ENCODE assay signal across 27 cellular contexts in genomic region chr13:37319041-37319443, GRCh38.
DNase-seq lines count a peak whose midpoint lies in the region; ATAC-seq, FAIRE-seq and TF ChIP-seq lines count a peak whose summit lies in the region.
"Had no signal": no experiment of that assay in that cellular context is flagged by ENCODE, and none has a peak within 500 bp of the region (broad histone marks: within the 10 kb centered on the region; RNA-seq: fewer than 3 reads in every experiment).

No MANE protein-coding gene starts in this region.

- peaks cover 1% of the 10 kb centered on the region for H3K4me1 Mint-ChIP-seq in astrocyte (ENCODE audit: low read depth, unreplicated experiment)

- H3K4ac ChIP-seq in mesenchymal stem cell (ENCODE audit: low read depth in 1 of 2, low read length in 2 of 2), result no peak overlapping the region

- TF ChIP-seq CTCF in SK-N-SH (IDR thresholded peaks at IDR 0.05), result no peak
- TF ChIP-seq CTCF in HFF-Myc (IDR thresholded peaks at IDR 0.05; ENCODE audit: low read depth, low read length, missing control alignments), result no peak
- no peak for TF ChIP-seq CTCF in astrocyte (IDR thresholded peaks at IDR 0.05; ENCODE audit: insufficient read depth, low read depth, low read length)
- no peak for TF ChIP-seq CTCF in transverse colon (IDR thresholded peaks at IDR 0.05)

- H4K20me1 ChIP-seq in SK-N-SH (ENCODE audit: insufficient read depth), result no peaks in the 10 kb centered on the region
- H4K20me1 ChIP-seq in astrocyte (ENCODE audit: insufficient read depth, low read length), result no peaks in the 10 kb centered on the region

- no peak for TF ChIP-seq EP300 in SK-N-SH (IDR thresholded peaks at IDR 0.05; ENCODE audit: borderline replicate concordance in 1 of 2, low read depth in 1 of 2, low read length in 1 of 2)
- no peak for TF ChIP-seq EP300 in transverse colon (IDR thresholded peaks at IDR 0.05; ENCODE audit: low read depth)

- H3K9me3 ChIP-seq in SK-N-SH (no peaks in the 10 kb centered on the region; the same call in 1 of the 2 replicates), astrocyte (ENCODE audit: insufficient read depth, low read depth, low read length) (peaks cover 8% of the 10 kb centered on the region), mesenchymal stem cell (ENCODE audit: control insufficient read depth, low read length) (peaks cover 25% of the 10 kb centered on the region), transverse colon (no peaks in the 10 kb centered on the region)

- H4K91ac ChIP-seq in mesenchymal stem cell (ENCODE audit: low read length), result no peak overlapping the region

- no peak overlapping the region for H2BK15ac ChIP-seq in mesenchymal stem cell (ENCODE audit: low read depth, poor library complexity, severe bottlenecking)

- H2BK120ac ChIP-seq in mesenchymal stem cell (ENCODE audit: low read depth, low read length), result no peak overlapping the region

- H3K9me2 ChIP-seq in SK-N-SH, result no peaks in the 10 kb centered on the region

- intact Hi-C loops in transverse colon (cut with DNase I; ENCODE audit: low total_unique reads), result no loop called here

- H4K8ac ChIP-seq in mesenchymal stem cell (ENCODE audit: low read length), result no peak overlapping the region

- TF ChIP-seq POLR2A in transverse colon (IDR thresholded peaks at IDR 0.05), result no peak

- no peak overlapping the region for H3K27ac ChIP-seq in SK-N-SH (ENCODE audit: low read depth in 2 of 2, low read length in 1 of 2)
- no peak overlapping the region for H3K27ac ChIP-seq in astrocyte (ENCODE audit: low read depth, low read length)
- H3K27ac ChIP-seq in mesenchymal stem cell (ENCODE audit: low read length, poor library complexity, severe bottlenecking), result no peak overlapping the region
- H3K27ac ChIP-seq in transverse colon, result no peak overlapping the region
- H3K27ac ChIP-seq: 22Rv1, C4-2B, GM23248, HL-60, Peyer's patch had no signal

- H3K9ac ChIP-seq in SK-N-SH (no peak overlapping the region), astrocyte (ENCODE audit: low read length) (no peak overlapping the region), mesenchymal stem cell (ENCODE audit: low read length) (no peak overlapping the region)
- H3K9ac ChIP-seq: GM23248 had no signal

- no peaks in the 10 kb centered on the region for H3K27me3 Mint-ChIP-seq in astrocyte (ENCODE audit: low read depth, unreplicated experiment)

- peaks cover 0 to 4% of the 10 kb centered on the region in 2 experiments for H3K36me3 ChIP-seq in SK-N-SH (replicated peaks in 1 of 2; ENCODE audit: control insufficient read depth in 1 of 2, insufficient read depth in 2 of 2, low read length in 1 of 2)
- no peaks in the 10 kb centered on the region for H3K36me3 ChIP-seq in astrocyte (ENCODE audit: insufficient read depth, low read length)
- no peaks in the 10 kb centered on the region for H3K36me3 ChIP-seq in mesenchymal stem cell (ENCODE audit: control insufficient read depth in 1 of 2, insufficient read depth in 2 of 2, low read depth in 1 of 2, low read length in 2 of 2)
- no peaks in the 10 kb centered on the region for H3K36me3 ChIP-seq in transverse colon
- H3K36me3 ChIP-seq: Peyer's patch had no signal

- no peak overlapping the region for H3K27ac Mint-ChIP-seq in astrocyte (ENCODE audit: unreplicated experiment)

- CTCF ChIA-PET in SK-N-SH (lab: Yijun Ruan, JAX), result no interaction called here

- H3K9me3 Mint-ChIP-seq in astrocyte (ENCODE audit: unreplicated experiment), result no peaks in the 10 kb centered on the region

- no peak for TF ChIP-seq RAD21 in SK-N-SH (IDR thresholded peaks at IDR 0.05; ENCODE audit: low read length)

- no peaks in the 10 kb centered on the region for H3K36me3 Mint-ChIP-seq in astrocyte (ENCODE audit: low read depth, unreplicated experiment)

- peaks cover 7% of the 10 kb centered on the region for H3F3A ChIP-seq in SK-N-SH (replicated peaks; ENCODE audit: insufficient read depth)

- H2AK5ac ChIP-seq in mesenchymal stem cell (ENCODE audit: low read length, severe bottlenecking), result no peak overlapping the region

- H3K4me2 ChIP-seq in SK-N-SH (no peak overlapping the region), astrocyte (ENCODE audit: low read length) (no peak overlapping the region), mesenchymal stem cell (ENCODE audit: low read length, poor library complexity, severe bottlenecking) (no peak overlapping the region)

- no peaks in the 10 kb centered on the region for H3K79me2 ChIP-seq in SK-N-SH (ENCODE audit: insufficient read depth)
- H3K79me2 ChIP-seq in astrocyte (ENCODE audit: insufficient read depth, low read length), result no peaks in the 10 kb centered on the region

- no peak overlapping the region for H3K4me3 ChIP-seq in SK-N-SH (ENCODE audit: low read depth in 2 of 2, low read length in 1 of 2)
- H3K4me3 ChIP-seq in HFF-Myc (replicated peaks; ENCODE audit: low read depth, low read length), result no peak overlapping the region
- no peak overlapping the region for H3K4me3 ChIP-seq in astrocyte (ENCODE audit: insufficient read depth, low read depth, low read length)
- H3K4me3 ChIP-seq in mesenchymal stem cell (ENCODE audit: insufficient read depth in 1 of 2, low read depth in 1 of 2, low read length in 2 of 2), result no peak overlapping the region
- no peak overlapping the region for H3K4me3 ChIP-seq in transverse colon
- H3K4me3 ChIP-seq: GM23248, Peyer's patch had no signal

- H3K79me1 ChIP-seq in mesenchymal stem cell (replicated peaks; ENCODE audit: low read length, poor library complexity, severe bottlenecking), result no peaks in the 10 kb centered on the region

- no peak overlapping the region for H2BK5ac ChIP-seq in mesenchymal stem cell (ENCODE audit: low read depth, low read length, poor library complexity, severe bottlenecking)

- POLR2A ChIA-PET in SK-N-SH (lab: Yijun Ruan, JAX), result no interaction called here

- H3K14ac ChIP-seq in mesenchymal stem cell (ENCODE audit: low read length in 2 of 2), result no peak overlapping the region

- DNase-seq in SK-N-SH (no peak), HFF-Myc (ENCODE audit: extremely low read depth, low read depth) (peak; percentile 51), astrocyte (ENCODE audit: low read depth) (peak; percentile 56), mesenchymal stem cell (peak; percentile 63), HT-29 (ENCODE audit: low spot score) (no peak), GM03348 (ENCODE audit: low spot score) (no peak), transverse colon (no peak)
- DNase-seq: DMS79 treated with DMSO at 0.1 percent for 48 hours; GDM1; GM23248; Kasumi-1; MM.1S; NCI-H1092; NCI-H1436 treated with DMSO at 0.1 percent for 48 hours; NCI-H2029 treated with DMSO at 0.1 percent for 48 hours; NCI-H2171 treated with DMSO at 0.1 percent for 48 hours; NCI-H446 treated with DMSO at 0.1 percent for 48 hours; NK-92 treated with Interleukin-12 subunit alpha and Interleukin-12 subunit beta, amount 100 ng/mL, for 24 hours; Peyer's patch had no signal

- H2BK12ac ChIP-seq in mesenchymal stem cell (ENCODE audit: low read length in 2 of 2), result no peak overlapping the region

- H3K27me3 ChIP-seq in SK-N-SH (ENCODE audit: insufficient read depth) (no peaks in the 10 kb centered on the region), astrocyte (ENCODE audit: insufficient read depth, low read length) (no peaks in the 10 kb centered on the region), mesenchymal stem cell (ENCODE audit: control insufficient read depth in 1 of 2, insufficient read depth in 1 of 2, low read length in 2 of 2) (no peaks in the 10 kb centered on the region), transverse colon (no peaks in the 10 kb centered on the region)
- H3K27me3 ChIP-seq: Peyer's patch had no signal

- H3K18ac ChIP-seq in mesenchymal stem cell (ENCODE audit: low read depth in 1 of 2, low read length in 2 of 2), result no peak overlapping the region

- H3K4me3 Mint-ChIP-seq in astrocyte (ENCODE audit: unreplicated experiment), result no peak overlapping the region

- no peaks in the 10 kb centered on the region for H3K4me1 ChIP-seq in SK-N-SH (ENCODE audit: control insufficient read depth in 1 of 2, insufficient read depth in 2 of 2, low read depth in 1 of 2, low read length in 1 of 2)
- no peaks in the 10 kb centered on the region for H3K4me1 ChIP-seq in astrocyte (ENCODE audit: insufficient read depth, low read length)
- no peaks in the 10 kb centered on the region for H3K4me1 ChIP-seq in mesenchymal stem cell (ENCODE audit: control insufficient read depth, insufficient read depth, low read depth, low read length)
- H3K4me1 ChIP-seq in transverse colon, result no peaks in the 10 kb centered on the region
- H3K4me1 ChIP-seq: Peyer's patch had no signal

- no peak for FAIRE-seq in astrocyte (lab: Jason Lieb, UNC)
- FAIRE-seq: GM12891, GM19239 had no signal

- H3K23ac ChIP-seq in mesenchymal stem cell (ENCODE audit: low read length in 2 of 2), result no peak overlapping the region

- ATAC-seq in SK-N-SH treated with all-trans-retinoic acid at 6 μM for 48 hours, result 0 out of 3 replicates have a peak, but pooled peaks have one; percentile 16
- ATAC-seq: HCT116, Right ventricle myocardium inferior had no signal

- H2AFZ ChIP-seq in SK-N-SH (ENCODE audit: low read depth) (no peak overlapping the region), astrocyte (ENCODE audit: low read depth, low read length) (no peak overlapping the region), mesenchymal stem cell (ENCODE audit: low read depth, low read length) (no peak overlapping the region)
- H2AFZ ChIP-seq: GM23248 had no signal

- in situ Hi-C loops in transverse colon (cut with MboI; ENCODE audit: low pct_ligation_motif_present in 1 of 4, low pct_unique_long_range_greater_than_20kb in 1 of 4, low sequenced_read_pairs in 3 of 4), result no loop called here

TF ChIP-seq in SK-N-SH treated with all-trans-retinoic acid at 6 μM for 48 hours, 23 proteins besides CTCF, POLR2A, EP300 and RAD21 (continues in another document):
- no peak for TF ChIP-seq TOX (CRISPR knock-in tag; IDR thresholded peaks at IDR 0.05; ENCODE audit: borderline replicate concordance)

TF ChIP-seq in SK-N-SH, 30 proteins besides CTCF, POLR2A, EP300 and RAD21:
- no peak for TF ChIP-seq GABPA (IDR thresholded peaks at IDR 0.05; ENCODE audit: low read depth)

Comparison
In these comparisons a context has a peak if more than half of its experiments do, and no peak if none do; other contexts are left out.
1. DNase-seq: peak in HFF-Myc (single experiment), astrocyte (single experiment) and mesenchymal stem cell (single experiment); none in SK-N-SH (single experiment), HT-29 (single experiment), GM03348 (single experiment) and transverse colon (single experiment).